ENCODE assay signal across 29 cellular contexts in the genomic region with DNA sequence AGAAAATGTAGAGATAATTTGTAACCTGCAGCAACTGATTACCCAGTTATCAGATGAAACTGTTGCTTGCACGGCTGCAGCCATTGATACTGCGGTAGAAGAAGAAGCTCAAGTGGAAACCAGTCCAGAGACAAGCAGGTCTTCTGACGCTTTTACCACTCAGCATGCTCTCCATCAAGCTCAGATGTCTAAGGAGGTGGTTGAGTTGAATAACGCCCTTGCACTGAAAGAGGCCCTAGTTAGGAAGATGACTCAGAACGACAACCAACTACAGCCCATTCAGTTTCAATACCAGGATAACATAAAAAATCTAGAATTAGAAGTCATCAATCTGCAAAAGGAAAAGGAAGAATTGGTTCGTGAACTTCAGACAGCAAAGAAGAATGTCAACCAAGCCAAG. TPM values are rescaled to one million over a fixed set of nuclear protein-coding genes. Genes with fewer than 3 reads are reported as not detected.
"Had no signal": no experiment of that assay in that cellular context is flagged by ENCODE, and none has a peak within 500 bp of the region (broad histone marks: within the 10 kb centered on the region; RNA-seq: fewer than 3 reads in every experiment).

No MANE protein-coding gene starts in this region.

- H3K4me1 Mint-ChIP-seq: naive thymus-derived CD8-positive, alpha-beta T cell; nephron progenitor cell had no signal

- H3K27ac ChIP-seq: dorsolateral prefrontal cortex, gastrocnemius medialis, lower lobe of right lung, prostate gland, right atrium auricular region, stomach, tibial artery had no signal

- H3K4me3 Mint-ChIP-seq: naive thymus-derived CD8-positive, alpha-beta T cell; nephron progenitor cell; type B pancreatic cell had no signal

- H3K4me2 ChIP-seq: smooth muscle cell had no signal

- H3K9me3 ChIP-seq: gastrocnemius medialis, lower lobe of right lung, prostate gland, right atrium auricular region, stomach, tibial artery had no signal

- H3K36me3 ChIP-seq: gastrocnemius medialis, lower lobe of right lung, prostate gland, right atrium auricular region, stomach, tibial artery had no signal

- H3K4me1 ChIP-seq: gastrocnemius medialis, lower lobe of right lung, prostate gland, right atrium auricular region, stomach, tibial artery had no signal

- ATAC-seq: esophagus mucosa; gastrocnemius medialis; left ventricle myocardium superior; lower lobe of right lung; naive thymus-derived CD8-positive, alpha-beta T cell; sciatic nerve had no signal

- H3K27me3 ChIP-seq: gastrocnemius medialis, right atrium auricular region, stomach, tibial artery had no signal

- DNase-seq: cortex of kidney; dorsolateral prefrontal cortex; effector CD4-positive, alpha-beta T cell; foreskin fibroblast; gastrocnemius medialis; head of caudate nucleus; left ventricle myocardium superior; lower lobe of right lung; naive thymus-derived CD8-positive, alpha-beta T cell; nephron progenitor cell; nucleus accumbens; stimulated activated CD4-positive, alpha-beta T cell treated with anti-CD3 and anti-CD28 coated beads, Interleukin-12 subunit alpha, Interleukin-12 subunit beta, amount 100 ng/mL, for 4 hours; stimulated activated CD4-positive, alpha-beta T cell treated with anti-CD3 and anti-CD28 coated beads, Interleukin-1b, Interleukin-23, amount 100 ng/mL, for 48 hours; stimulated activated CD4-positive, alpha-beta T cell treated with anti-CD3 and anti-CD28 coated beads, Interleukin-4, amount 100 ng/mL, for 1 hour; stimulated activated CD8-positive, alpha-beta memory T cell treated with anti-CD3 and anti-CD28 coated beads, Interleukin-4, amount 100 ng/mL, for 48 hours; stimulated activated naive CD4-positive, alpha-beta T cell treated with Interleukin-2 at 50 U/mL for 16 hours; stomach; tibial artery had no signal

- H3K27ac Mint-ChIP-seq: nephron progenitor cell, type B pancreatic cell had no signal

- H3K36me3 Mint-ChIP-seq: naive thymus-derived CD8-positive, alpha-beta T cell; type B pancreatic cell had no signal

- H3K4me3 ChIP-seq: dorsolateral prefrontal cortex, gastrocnemius medialis, lower lobe of right lung, prostate gland, right atrium auricular region, smooth muscle cell, stomach, tibial artery had no signal

RNA-seq across cellular contexts. Expression of gene KIF4B, which starts 1.7 kb away (rescaled TPM):
- total RNA-seq: esophagus mucosa; lower lobe of right lung; mesenteric fat pad; myocyte; naive thymus-derived CD8-positive, alpha-beta T cell; osteocyte; right atrium auricular region; sciatic nerve; smooth muscle cell had no signal
- polyA plus RNA-seq: keratinocyte; naive thymus-derived CD8-positive, alpha-beta T cell; smooth muscle cell; stomach; urinary bladder had no signal
